ENCODE assay signal across 2 cellular contexts in the genomic region with DNA sequence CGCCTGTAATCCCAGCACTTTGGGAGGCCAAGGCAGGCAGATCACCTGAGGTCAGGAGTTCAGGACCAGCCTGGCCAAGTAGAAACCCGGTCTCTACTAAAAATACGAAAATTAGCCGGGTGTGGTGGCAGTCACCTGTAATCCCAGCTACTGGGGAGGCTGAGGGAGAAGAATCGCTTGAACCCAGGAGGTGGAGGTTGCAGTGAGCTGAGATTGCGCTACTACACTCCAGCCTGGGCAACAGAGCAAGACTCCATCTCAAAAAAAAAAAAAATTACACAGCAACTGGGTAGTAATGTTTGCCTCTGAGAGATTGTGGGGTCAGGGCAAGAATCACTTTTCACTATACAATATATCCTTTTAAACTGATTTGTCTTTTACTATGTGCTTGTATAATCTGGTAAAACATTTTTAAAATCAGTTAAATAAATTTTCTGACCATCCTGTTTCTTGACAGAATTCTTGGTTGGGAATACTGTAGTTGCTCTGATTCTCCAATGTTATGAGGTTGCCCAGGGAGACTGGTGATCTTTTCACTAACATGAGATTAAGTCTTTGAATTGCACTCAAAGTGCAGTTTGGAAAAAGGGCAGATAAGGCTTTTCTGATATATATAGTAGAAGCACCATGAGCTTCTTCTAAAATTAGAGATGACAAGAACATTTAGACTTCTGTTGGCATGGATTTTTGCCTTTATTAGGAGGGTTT.
TF ChIP-seq lines count a peak whose summit lies in the region.

No MANE protein-coding gene starts in this region.

TF ChIP-seq in IMR-90, 13 proteins besides CTCF, POLR2A, EP300 and RAD21:
- no peak for TF ChIP-seq CHD1 (IDR thresholded peaks at IDR 0.05; ENCODE audit: low read depth, low read length)
- TF ChIP-seq, protein P1, sequence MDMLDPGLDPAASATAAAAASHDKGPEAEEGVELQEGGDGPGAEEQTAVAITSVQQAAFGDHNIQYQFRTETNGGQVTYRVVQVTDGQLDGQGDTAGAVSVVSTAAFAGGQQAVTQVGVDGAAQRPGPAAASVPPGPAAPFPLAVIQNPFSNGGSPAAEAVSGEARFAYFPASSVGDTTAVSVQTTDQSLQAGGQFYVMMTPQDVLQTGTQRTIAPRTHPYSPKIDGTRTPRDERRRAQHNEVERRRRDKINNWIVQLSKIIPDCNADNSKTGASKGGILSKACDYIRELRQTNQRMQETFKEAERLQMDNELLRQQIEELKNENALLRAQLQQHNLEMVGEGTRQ (IDR thresholded peaks at IDR 0.05; ENCODE audit: low read depth, low read length), result no peak
- TF ChIP-seq MXI1 (IDR thresholded peaks at IDR 0.05; ENCODE audit: borderline replicate concordance, low read depth, low read length), result no peak
- TF ChIP-seq, protein P2, sequence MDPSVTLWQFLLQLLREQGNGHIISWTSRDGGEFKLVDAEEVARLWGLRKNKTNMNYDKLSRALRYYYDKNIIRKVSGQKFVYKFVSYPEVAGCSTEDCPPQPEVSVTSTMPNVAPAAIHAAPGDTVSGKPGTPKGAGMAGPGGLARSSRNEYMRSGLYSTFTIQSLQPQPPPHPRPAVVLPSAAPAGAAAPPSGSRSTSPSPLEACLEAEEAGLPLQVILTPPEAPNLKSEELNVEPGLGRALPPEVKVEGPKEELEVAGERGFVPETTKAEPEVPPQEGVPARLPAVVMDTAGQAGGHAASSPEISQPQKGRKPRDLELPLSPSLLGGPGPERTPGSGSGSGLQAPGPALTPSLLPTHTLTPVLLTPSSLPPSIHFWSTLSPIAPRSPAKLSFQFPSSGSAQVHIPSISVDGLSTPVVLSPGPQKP (IDR thresholded peaks at IDR 0.05; ENCODE audit: borderline replicate concordance, low read depth, low read length), result no peak
- no peak for TF ChIP-seq FOS (IDR thresholded peaks at IDR 0.05; ENCODE audit: low read depth, low read length)
- TF ChIP-seq MAZ (IDR thresholded peaks at IDR 0.05; ENCODE audit: borderline replicate concordance, low read depth, low read length), result no peak
- TF ChIP-seq RFX5 (IDR thresholded peaks at IDR 0.05; ENCODE audit: low read depth, low read length), result no peak
- TF ChIP-seq NFE2L2 (IDR thresholded peaks at IDR 0.05; ENCODE audit: low read depth, low read length), result no peak
- no peak for TF ChIP-seq BHLHE40 (IDR thresholded peaks at IDR 0.05; ENCODE audit: low read depth, low read length)
- no peak for TF ChIP-seq SMC3 (IDR thresholded peaks at IDR 0.05; ENCODE audit: low read depth, low read length)
- no peak for TF ChIP-seq RCOR1 (IDR thresholded peaks at IDR 0.05; ENCODE audit: insufficient replicate concordance, low read length)
- no peak for TF ChIP-seq CEBPB (IDR thresholded peaks at IDR 0.05; ENCODE audit: low read depth, low read length)
- no peak for TF ChIP-seq MAFK (IDR thresholded peaks at IDR 0.05; ENCODE audit: low read depth, low read length)

TF ChIP-seq in K562, 482 proteins besides CTCF, POLR2A, EP300 and RAD21:
- TF ChIP-seq SMARCB1 (IDR thresholded peaks at IDR 0.05; ENCODE audit: insufficient read length, low read depth) (no peak), ZNF121 (CRISPR knock-in tag; conservative IDR thresholded peaks at IDR 0.05) (peak; percentile 28; the same call in 1 of the 2 replicates), RFX1 (IDR thresholded peaks at IDR 0.05) (peak; percentile 29)
- TF ChIP-seq, protein P3, sequence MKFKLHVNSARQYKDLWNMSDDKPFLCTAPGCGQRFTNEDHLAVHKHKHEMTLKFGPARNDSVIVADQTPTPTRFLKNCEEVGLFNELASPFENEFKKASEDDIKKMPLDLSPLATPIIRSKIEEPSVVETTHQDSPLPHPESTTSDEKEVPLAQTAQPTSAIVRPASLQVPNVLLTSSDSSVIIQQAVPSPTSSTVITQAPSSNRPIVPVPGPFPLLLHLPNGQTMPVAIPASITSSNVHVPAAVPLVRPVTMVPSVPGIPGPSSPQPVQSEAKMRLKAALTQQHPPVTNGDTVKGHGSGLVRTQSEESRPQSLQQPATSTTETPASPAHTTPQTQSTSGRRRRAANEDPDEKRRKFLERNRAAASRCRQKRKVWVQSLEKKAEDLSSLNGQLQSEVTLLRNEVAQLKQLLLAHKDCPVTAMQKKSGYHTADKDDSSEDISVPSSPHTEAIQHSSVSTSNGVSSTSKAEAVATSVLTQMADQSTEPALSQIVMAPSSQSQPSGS (CRISPR knock-in tag; IDR thresholded peaks at IDR 0.05), result no peak
